ENCODE assay signal across 29 cellular contexts in genomic region chr11:61515686-61516085, GRCh38. TPM values are rescaled to one million over a fixed set of nuclear protein-coding genes. Genes with fewer than 3 reads are reported as not detected.
"Had no signal": no experiment of that assay in that cellular context is flagged by ENCODE, and none has a peak within 500 bp of the region (broad histone marks: within the 10 kb centered on the region; RNA-seq: fewer than 3 reads in every experiment).

No MANE protein-coding gene starts in this region.

- H3K27ac Mint-ChIP-seq: activated CD4-positive, alpha-beta T cell treated with anti-CD3 and anti-CD28 coated beads for 36 hours; activated CD4-positive, alpha-beta T cell treated with anti-CD3 and anti-CD28 coated beads, Interleukin-2, amount 10 ng/mL, durations not matched to agents 7 days and 5 days; activated CD8-positive, alpha-beta T cell treated with anti-CD3 and anti-CD28 coated beads, Interleukin-2, amount 10 ng/mL, durations not matched to agents 7 days and 5 days; activated naive CD4-positive, alpha-beta T cell treated with anti-CD3 and anti-CD28 coated beads, Interleukin-2, amount 50 U/mL, for 24 hours; activated naive CD8-positive, alpha-beta T cell treated with anti-CD3 and anti-CD28 coated beads, Interleukin-2, amount 10 ng/mL, durations not matched to agents 7 days and 5 days; activated T-cell treated with anti-CD3 and anti-CD28 coated beads, Interleukin-2, amount 50 U/mL, for 24 hours; activated T-helper 2 cell treated with anti-CD3 and anti-CD28 coated beads, Interferon-gamma antibody, Interleukin-2, Interleukin-4, amounts not matched to agents 10 μg/mL and 5 μg/mL and 100 μg/mL, durations not matched to agents 14 hours and 24 hours and 36 hours; T-helper 2 cell treated with Interferon-gamma antibody and Interleukin-4, amounts not matched to agents 5 μg/mL and 100 μg/mL, for 36 hours; WTC11 had no signal

- H3K36me3 Mint-ChIP-seq: activated naive CD4-positive, alpha-beta T cell treated with anti-CD3 and anti-CD28 coated beads, Interleukin-2, amount 50 U/mL, for 24 hours; activated naive CD8-positive, alpha-beta T cell treated with anti-CD3 and anti-CD28 coated beads, Interleukin-2, amount 10 ng/mL, durations not matched to agents 7 days and 5 days; WTC11 had no signal

- H3K4me3 ChIP-seq: ascending aorta, cardiac muscle cell, PC-9 had no signal

- H3K27ac ChIP-seq: ascending aorta, cardiac muscle cell, PC-9 had no signal

- H2AFZ ChIP-seq: PC-9 had no signal

- H3K9me3 Mint-ChIP-seq: activated CD4-positive, alpha-beta T cell treated with anti-CD3 and anti-CD28 coated beads, Interleukin-2, amount 10 ng/mL, durations not matched to agents 7 days and 5 days; activated naive CD4-positive, alpha-beta T cell treated with anti-CD3 and anti-CD28 coated beads, Interleukin-2, amount 50 U/mL, for 24 hours; activated naive CD8-positive, alpha-beta T cell treated with anti-CD3 and anti-CD28 coated beads, Interleukin-2, amount 10 ng/mL, durations not matched to agents 7 days and 5 days; activated T-cell treated with anti-CD3 and anti-CD28 coated beads, Interleukin-2, amount 50 U/mL, for 24 hours; activated T-helper 2 cell treated with anti-CD3 and anti-CD28 coated beads, Interferon-gamma antibody, Interleukin-2, Interleukin-4, amounts not matched to agents 10 μg/mL and 5 μg/mL and 100 μg/mL, durations not matched to agents 14 hours and 24 hours and 36 hours; central memory CD8-positive, alpha-beta T cell; T-helper 2 cell treated with Interferon-gamma antibody and Interleukin-4, amounts not matched to agents 5 μg/mL and 100 μg/mL, for 36 hours; WTC11 had no signal

- DNase-seq: activated CD4-positive, alpha-beta T cell treated with anti-CD3 and anti-CD28 coated beads, Interleukin-2, amount 10 ng/mL, durations not matched to agents 7 days and 5 days; activated CD8-positive, alpha-beta T cell treated with anti-CD3 and anti-CD28 coated beads, Interleukin-2, amount 10 ng/mL, durations not matched to agents 7 days and 5 days; activated gamma-delta T cell; activated naive CD4-positive, alpha-beta T cell treated with Interleukin-2 at 50 U/mL for 16 hours; activated naive CD8-positive, alpha-beta T cell treated with anti-CD3 and anti-CD28 coated beads, Interleukin-2, amount 10 ng/mL, durations not matched to agents 7 days and 5 days; activated T-cell treated with anti-CD3 and anti-CD28 coated beads, Interleukin-2, amount 50 U/mL, for 24 hours; amygdala; NCI-H1092 treated with DMSO at 0.1 percent for 48 hours; NCI-H1417 treated with DMSO at 0.1 percent for 48 hours; NCI-H187 treated with DMSO at 0.1 percent for 48 hours; NCI-H2081; NCI-H226; NCI-H524 treated with DMSO at 0.1 percent for 48 hours; NCI-H748 treated with DMSO at 0.1 percent for 48 hours; NK-92 treated with Interleukin-12 subunit alpha and Interleukin-12 subunit beta, amount 100 ng/mL, for 24 hours; PC-9; Right ventricle myocardium superior; SW 1271; T-helper 1 cell had no signal

- H3K4me2 ChIP-seq: PC-9 had no signal

- H3K4me3 Mint-ChIP-seq: activated CD4-positive, alpha-beta T cell treated with anti-CD3 and anti-CD28 coated beads for 36 hours; activated CD4-positive, alpha-beta T cell treated with anti-CD3 and anti-CD28 coated beads, Interleukin-2, amount 10 ng/mL, durations not matched to agents 7 days and 5 days; activated CD8-positive, alpha-beta T cell treated with anti-CD3 and anti-CD28 coated beads, Interleukin-2, amount 10 ng/mL, durations not matched to agents 7 days and 5 days; activated naive CD4-positive, alpha-beta T cell treated with anti-CD3 and anti-CD28 coated beads, Interleukin-2, amount 50 U/mL, for 24 hours; activated naive CD8-positive, alpha-beta T cell treated with anti-CD3 and anti-CD28 coated beads, Interleukin-2, amount 10 ng/mL, durations not matched to agents 7 days and 5 days; activated T-cell treated with anti-CD3 and anti-CD28 coated beads, Interleukin-2, amount 50 U/mL, for 24 hours; T-helper 2 cell treated with Interferon-gamma antibody and Interleukin-4, amounts not matched to agents 5 μg/mL and 100 μg/mL, for 36 hours had no signal

- H3K36me3 ChIP-seq: ascending aorta, cardiac muscle cell had no signal

- ATAC-seq: activated CD4-positive, alpha-beta T cell treated with anti-CD3 and anti-CD28 coated beads for 36 hours; activated CD4-positive, CD25-positive, alpha-beta regulatory T cell treated with anti-CD3 and anti-CD28 coated beads, Interleukin-2, amount 50 U/mL, for 24 hours; activated CD8-positive, alpha-beta T cell treated with anti-CD3 and anti-CD28 coated beads, Interleukin-2, amount 10 ng/mL, durations not matched to agents 7 days and 5 days had no signal

- H3K4me1 ChIP-seq: ascending aorta had no signal

- H3K9me3 ChIP-seq: ascending aorta had no signal

RNA-seq across cellular contexts. Expression of gene LRRC10B, which starts 7.1 kb away (rescaled TPM):
- total RNA-seq: activated CD4-positive, alpha-beta T cell treated with anti-CD3 and anti-CD28 coated beads for 36 hours; activated CD4-positive, alpha-beta T cell treated with anti-CD3 and anti-CD28 coated beads, Interleukin-2, amount 10 ng/mL, durations not matched to agents 7 days and 5 days; activated CD8-positive, alpha-beta T cell treated with anti-CD3 and anti-CD28 coated beads, Interleukin-2, amount 10 ng/mL, durations not matched to agents 7 days and 5 days; activated naive CD8-positive, alpha-beta T cell treated with anti-CD3 and anti-CD28 coated beads, Interleukin-2, amount 10 ng/mL, durations not matched to agents 7 days and 5 days; NCI-H460 had no signal
